In the genomic region with DNA sequence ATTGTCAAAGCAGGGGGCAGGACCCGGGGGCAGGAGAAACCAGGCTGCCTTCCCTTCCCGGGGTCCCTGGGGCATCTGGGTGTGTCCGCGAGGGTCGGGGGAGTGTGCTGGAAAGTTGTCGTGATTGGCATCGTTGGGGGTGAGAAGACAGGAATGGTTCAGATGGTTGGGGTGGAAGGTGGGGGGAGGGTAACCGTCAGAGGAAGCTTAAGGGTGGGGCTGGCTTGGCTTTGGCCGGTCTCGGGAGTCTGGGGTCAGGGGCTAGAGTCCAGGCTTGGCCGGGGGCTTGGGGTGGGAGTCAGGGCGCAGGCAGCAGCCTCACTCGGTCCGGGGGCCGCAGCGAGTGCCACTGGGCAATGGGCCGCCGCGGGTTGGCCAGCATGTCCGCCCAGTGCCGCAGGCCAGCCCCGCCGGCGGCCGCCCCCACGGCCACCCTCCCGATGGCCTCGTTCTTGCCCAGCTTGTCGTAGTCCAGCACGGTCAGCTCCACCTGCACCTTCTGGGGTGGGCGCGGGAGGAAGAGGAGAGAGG, we compare ENCODE assay signal across 10 cellular contexts. TPM values are rescaled to one million over a fixed set of nuclear protein-coding genes. Genes with fewer than 3 reads are reported as not detected.
DNase-seq lines count a peak whose midpoint lies in the region; ATAC-seq and TF ChIP-seq lines count a peak whose summit lies in the region.
"Had no signal": no experiment of that assay in that cellular context is flagged by ENCODE, and none has a peak within 500 bp of the region (broad histone marks: within the 10 kb centered on the region; RNA-seq: fewer than 3 reads in every experiment).

No MANE protein-coding gene starts in this region.

- H2BK15ac ChIP-seq in mesenchymal stem cell (ENCODE audit: low read depth, poor library complexity, severe bottlenecking) = no peak overlapping the region

- no peak overlapping the region for H2BK12ac ChIP-seq in mesenchymal stem cell (ENCODE audit: low read length in 2 of 2)

- no peak for ATAC-seq in stimulated activated naive CD8-positive, alpha-beta T cell treated with anti-CD3 and anti-CD28 coated beads, Interleukin-15, Interleukin-2, amounts not matched to agents 100 U/mL and 50 U/mL, for 24 hours
- ATAC-seq in HG03095 (IDR thresholded peaks at IDR 0.05; ENCODE audit: unreplicated experiment) = no peak

- peak overlapping the region; percentile 34 to 58 for H3K18ac ChIP-seq in mesenchymal stem cell (ENCODE audit: low read depth in 1 of 2, low read length in 2 of 2)

- H2BK5ac ChIP-seq in mesenchymal stem cell (ENCODE audit: low read depth, low read length, poor library complexity, severe bottlenecking) = no peak overlapping the region

- no peaks in the 10 kb centered on the region for H3K79me1 ChIP-seq in mesenchymal stem cell (replicated peaks; ENCODE audit: low read length, poor library complexity, severe bottlenecking)

- peak overlapping the region; percentile 89 for H3K9ac ChIP-seq in mesenchymal stem cell (ENCODE audit: low read length)

- no peaks in the 10 kb centered on the region for H3K9me3 Mint-ChIP-seq in stimulated activated naive CD8-positive, alpha-beta T cell treated with anti-CD3 and anti-CD28 coated beads, Interleukin-15, Interleukin-2, amounts not matched to agents 100 ng/mL and 50 ng/mL, for 24 hours

- H3K4me1 Mint-ChIP-seq in stimulated activated naive CD8-positive, alpha-beta T cell treated with anti-CD3 and anti-CD28 coated beads, Interleukin-15, Interleukin-2, amounts not matched to agents 100 ng/mL and 50 ng/mL, for 24 hours (ENCODE audit: low read depth) = peaks cover 10% of the 10 kb centered on the region

- no peak overlapping the region for H2AK5ac ChIP-seq in mesenchymal stem cell (ENCODE audit: low read length, severe bottlenecking)

- H3K4me3 Mint-ChIP-seq in stimulated activated naive CD8-positive, alpha-beta T cell treated with anti-CD3 and anti-CD28 coated beads, Interleukin-15, Interleukin-2, amounts not matched to agents 100 ng/mL and 50 ng/mL, for 24 hours = peak overlapping the region; percentile 23

- H2AFZ ChIP-seq in mesenchymal stem cell (ENCODE audit: low read depth, low read length) = peak overlapping the region; percentile 15

- H3K4me2 ChIP-seq in mesenchymal stem cell (ENCODE audit: low read length, poor library complexity, severe bottlenecking) = peak overlapping the region; percentile 68

- H4K8ac ChIP-seq in mesenchymal stem cell (ENCODE audit: low read length) = peak overlapping the region; percentile 52

- TF ChIP-seq POLR2A in thyroid gland (IDR thresholded peaks at IDR 0.05) = no peak

- peaks cover 22 to 80% of the 10 kb centered on the region in 2 experiments for H3K27me3 ChIP-seq in mesenchymal stem cell (ENCODE audit: control insufficient read depth in 1 of 2, insufficient read depth in 1 of 2, low read length in 2 of 2)
- peaks cover 52% of the 10 kb centered on the region for H3K27me3 ChIP-seq in thyroid gland

- no peak overlapping the region for H4K91ac ChIP-seq in mesenchymal stem cell (ENCODE audit: low read length)

- H3K27me3 Mint-ChIP-seq in stimulated activated naive CD8-positive, alpha-beta T cell treated with anti-CD3 and anti-CD28 coated beads, Interleukin-15, Interleukin-2, amounts not matched to agents 100 ng/mL and 50 ng/mL, for 24 hours = peaks cover 75% of the 10 kb centered on the region

- no peak overlapping the region for H2BK120ac ChIP-seq in mesenchymal stem cell (ENCODE audit: low read depth, low read length)

- H3K27ac Mint-ChIP-seq in stimulated activated naive CD8-positive, alpha-beta T cell treated with anti-CD3 and anti-CD28 coated beads, Interleukin-15, Interleukin-2, amounts not matched to agents 100 ng/mL and 50 ng/mL, for 24 hours = no peak overlapping the region

- no peak overlapping the region for H3K4ac ChIP-seq in mesenchymal stem cell (ENCODE audit: low read depth in 1 of 2, low read length in 2 of 2)

- H3K36me3 ChIP-seq in mesenchymal stem cell (ENCODE audit: control insufficient read depth in 1 of 2, insufficient read depth in 2 of 2, low read depth in 1 of 2, low read length in 2 of 2) (peaks cover 0 to 14% of the 10 kb centered on the region in 2 experiments), thyroid gland (no peaks in the 10 kb centered on the region)

- intact Hi-C loops in thyroid gland (cut with DNase I) = no loop called here

- no peak for DNase-seq in stimulated activated naive CD8-positive, alpha-beta T cell treated with anti-CD3 and anti-CD28 coated beads, Interleukin-15, Interleukin-2, amounts not matched to agents 100 U/mL and 50 U/mL, for 24 hours
- DNase-seq in coronary artery (ENCODE audit: low spot score) (no peak), mesenchymal stem cell (no peak), 8988T (no peak), thyroid gland (no peak)
- DNase-seq in stimulated activated CD4-positive, alpha-beta T cell treated with anti-CD3 and anti-CD28 coated beads, Interleukin-2, amount 100 ng/mL, for 48 hours = no peak

- TF ChIP-seq CTCF in coronary artery (IDR thresholded peaks at IDR 0.05) (no peak), thyroid gland (IDR thresholded peaks at IDR 0.05) (no peak)

- no peaks in the 10 kb centered on the region for H3K36me3 Mint-ChIP-seq in stimulated activated naive CD8-positive, alpha-beta T cell treated with anti-CD3 and anti-CD28 coated beads, Interleukin-15, Interleukin-2, amounts not matched to agents 100 ng/mL and 50 ng/mL, for 24 hours (ENCODE audit: low read depth)

- H3K27ac ChIP-seq in coronary artery (peak overlapping the region in 1 of 2 donors; percentile 27), mesenchymal stem cell (ENCODE audit: low read length, poor library complexity, severe bottlenecking) (no peak overlapping the region), thyroid gland (no peak overlapping the region)

- H3K4me3 ChIP-seq in coronary artery (peak overlapping the region; percentile 64), mesenchymal stem cell (ENCODE audit: insufficient read depth in 1 of 2, low read depth in 1 of 2, low read length in 2 of 2) (peak overlapping the region; percentile 50 to 91), thyroid gland (replicated peaks in 1 of 3) (peak overlapping the region in 1 of 3 donors; percentile 26)

- 6% methylated on average over 32 of the region's 32 CpGs for WGBS in mesenchymal stem cell
- 1 to 3% methylated on average over 12 to 14 of the region's 32 CpGs for WGBS in thyroid gland, 2 donors

- H3K14ac ChIP-seq in mesenchymal stem cell (ENCODE audit: low read length in 2 of 2) = no peak overlapping the region

- peaks cover 12% of the 10 kb centered on the region for H3K4me1 ChIP-seq in mesenchymal stem cell (ENCODE audit: control insufficient read depth, insufficient read depth, low read depth, low read length)
- H3K4me1 ChIP-seq in thyroid gland = peaks cover 7 to 11% of the 10 kb centered on the region in 2 donors

- peak overlapping the region in 1 of 2 experiments; percentile 64 for H3K23ac ChIP-seq in mesenchymal stem cell (ENCODE audit: low read length in 2 of 2)

- H3K9me3 ChIP-seq in mesenchymal stem cell (ENCODE audit: control insufficient read depth, low read length) (no peaks in the 10 kb centered on the region), thyroid gland (no peaks in the 10 kb centered on the region)

RNA-seq across cellular contexts. Expression of gene DNAAF3, which starts 6.8 kb away (rescaled TPM):
- polyA plus RNA-seq in mesenchymal stem cell (2013, experiment 1 of 2) = 0.37 TPM
- polyA plus RNA-seq in mesenchymal stem cell (2013, experiment 2 of 2) = 0.45 TPM
- total RNA-seq in thyroid gland = 1 to 10 TPM; 3.3 to 9.1 (median 5.5) TPM

RNA-seq across cellular contexts. Expression of gene SYT5, which starts 6.8 kb away (rescaled TPM):
- 0.28 TPM for polyA plus RNA-seq in mesenchymal stem cell (2013, experiment 1 of 2)
- 0.38 TPM for polyA plus RNA-seq in mesenchymal stem cell (2013, experiment 2 of 2)
- total RNA-seq in thyroid gland = not detected
- total RNA-seq: left cardiac atrium, M059J had no signal

RNA-seq across cellular contexts. Expression of gene TNNI3, which starts 15.7 kb away (rescaled TPM):
- polyA plus RNA-seq in mesenchymal stem cell (2013, experiment 1 of 2) = 0.18 TPM
- polyA plus RNA-seq in mesenchymal stem cell (2013, experiment 2 of 2) = 0.18 TPM
- total RNA-seq in thyroid gland = not detected
- total RNA-seq: M059J had no signal

RNA-seq across cellular contexts. Expression of gene TNNT1, which starts 24.2 kb away (rescaled TPM):
- polyA plus RNA-seq in mesenchymal stem cell (2013, experiment 1 of 2) = 1.2 TPM
- 0.99 TPM for polyA plus RNA-seq in mesenchymal stem cell (2013, experiment 2 of 2)
- not detected for total RNA-seq in thyroid gland

RNA-seq across cellular contexts. Expression of gene PTPRH, which starts 36.0 kb away (rescaled TPM):
- polyA plus RNA-seq in mesenchymal stem cell (2013, experiment 1 of 2) = 1.1 TPM
- 1.0 TPM for polyA plus RNA-seq in mesenchymal stem cell (2013, experiment 2 of 2)
- total RNA-seq in thyroid gland = 1 to 10 TPM in 1 of 4 donors, under 1 TPM in 2, not detected in 1; 0.11 to 2.6 (median 0.54) TPM
